ENCODE assay signal across 10 cellular contexts in genomic region chr19:34964598-34964997, GRCh38. TPM values are rescaled to one million over a fixed set of nuclear protein-coding genes. Genes with fewer than 3 reads are reported as not detected.
DNase-seq lines count a peak whose midpoint lies in the region; TF ChIP-seq lines count a peak whose summit lies in the region.
"Had no signal": no experiment of that assay in that cellular context is flagged by ENCODE, and none has a peak within 500 bp of the region (broad histone marks: within the 10 kb centered on the region; RNA-seq: fewer than 3 reads in every experiment).

No MANE protein-coding gene starts in this region.

- no peak for DNase-seq in T-helper 2 cell treated with Interferon-gamma antibody and Interleukin-4, amounts not matched to agents 5 μg/mL and 100 μg/mL, for 36 hours (ENCODE audit: low spot score)
- DNase-seq in T-helper 2 cell, result no peak
- no peak for DNase-seq in fibroblast of the aortic adventitia (ENCODE audit: low read depth)
- DNase-seq in retinal pigment epithelial cell (ENCODE audit: low read depth), result no peak
- no peak for DNase-seq in sigmoid colon
- DNase-seq in NCI-H510A (lab: John Stamatoyannopoulos, UW), result no peak
- no peak for DNase-seq in SHP77 (lab: John Stamatoyannopoulos, UW)
- DNase-seq: GOT3 had no signal

- H3K4me3 Mint-ChIP-seq in T-helper 2 cell treated with Interferon-gamma antibody and Interleukin-4, amounts not matched to agents 5 μg/mL and 100 μg/mL, for 36 hours, result peak overlapping the region; percentile 73

- H3K27ac Mint-ChIP-seq in T-helper 2 cell treated with Interferon-gamma antibody and Interleukin-4, amounts not matched to agents 5 μg/mL and 100 μg/mL, for 36 hours, result no peak overlapping the region

- H4K20me1 ChIP-seq in SU-DHL-6 (ENCODE audit: low read depth, low read length), result no peaks in the 10 kb centered on the region

- no peaks in the 10 kb centered on the region for H3F3A ChIP-seq in SU-DHL-6 (ENCODE audit: insufficient read depth)

- no peak overlapping the region for H2AFZ ChIP-seq in SU-DHL-6 (ENCODE audit: low read depth, low read length, severe bottlenecking)

- no peak for TF ChIP-seq POLR2A in sigmoid colon (IDR thresholded peaks at IDR 0.05)

- peaks cover 25% of the 10 kb centered on the region for H3K4me1 Mint-ChIP-seq in T-helper 2 cell treated with Interferon-gamma antibody and Interleukin-4, amounts not matched to agents 5 μg/mL and 100 μg/mL, for 36 hours (ENCODE audit: low read depth)

- no peaks in the 10 kb centered on the region for H3K27me3 ChIP-seq in SU-DHL-6 (ENCODE audit: low read length)
- H3K27me3 ChIP-seq in sigmoid colon, result no peaks in the 10 kb centered on the region
- H3K27me3 ChIP-seq: pancreas had no signal

- peaks cover 42% of the 10 kb centered on the region for H3K36me3 Mint-ChIP-seq in T-helper 2 cell treated with Interferon-gamma antibody and Interleukin-4, amounts not matched to agents 5 μg/mL and 100 μg/mL, for 36 hours (ENCODE audit: low read depth)

- no peak overlapping the region for H3K4me3 ChIP-seq in SU-DHL-6 (ENCODE audit: insufficient read depth, low read length, poor library complexity, severe bottlenecking)
- H3K4me3 ChIP-seq in fibroblast of the aortic adventitia (ENCODE audit: low read depth, low read length), result peak overlapping the region; percentile 83
- peak overlapping the region; percentile 70 for H3K4me3 ChIP-seq in retinal pigment epithelial cell (ENCODE audit: low read length)
- peak overlapping the region in 2 of 4 donors; percentile 90 to 99 for H3K4me3 ChIP-seq in sigmoid colon

- no peaks in the 10 kb centered on the region for H3K9me2 ChIP-seq in SU-DHL-6 (replicated peaks; ENCODE audit: insufficient read depth, low read length)

- no peak overlapping the region for H3K9ac ChIP-seq in SU-DHL-6 (ENCODE audit: low read length)

- H3K9me3 Mint-ChIP-seq in T-helper 2 cell treated with Interferon-gamma antibody and Interleukin-4, amounts not matched to agents 5 μg/mL and 100 μg/mL, for 36 hours, result peaks cover 61% of the 10 kb centered on the region

- no peaks in the 10 kb centered on the region for H3K27me3 Mint-ChIP-seq in T-helper 2 cell treated with Interferon-gamma antibody and Interleukin-4, amounts not matched to agents 5 μg/mL and 100 μg/mL, for 36 hours (ENCODE audit: low read depth)

- intact Hi-C loops in sigmoid colon (cut with DNase I), result no loop called here

- H3K9me3 ChIP-seq in SU-DHL-6 (ENCODE audit: insufficient read depth, low read length), result peaks cover 19% of the 10 kb centered on the region; the same call in 1 of the 2 replicates
- H3K9me3 ChIP-seq in sigmoid colon, result peaks cover 2 to 5% (median 4%) of the 10 kb centered on the region in 4 donors
- H3K9me3 ChIP-seq: pancreas had no signal

- TF ChIP-seq CTCF in SU-DHL-6 (IDR thresholded peaks at IDR 0.05; ENCODE audit: insufficient read depth, low read length, poor library complexity, severe bottlenecking), result no peak
- TF ChIP-seq CTCF in fibroblast of the aortic adventitia (IDR thresholded peaks at IDR 0.05; ENCODE audit: insufficient read depth, low read length), result no peak
- TF ChIP-seq CTCF in retinal pigment epithelial cell (conservative IDR thresholded peaks at IDR 0.05; ENCODE audit: low read depth, low read length), result no peak
- TF ChIP-seq CTCF in sigmoid colon (IDR thresholded peaks at IDR 0.05), result no peak

- H3K36me3 ChIP-seq in SU-DHL-6 (ENCODE audit: low read length), result peaks cover 3% of the 10 kb centered on the region
- peaks cover 6 to 15% (median 8%) of the 10 kb centered on the region in 4 donors for H3K36me3 ChIP-seq in sigmoid colon

- no peaks in the 10 kb centered on the region for H3K79me2 ChIP-seq in SU-DHL-6 (ENCODE audit: insufficient read depth, low read length)

- H3K4me2 ChIP-seq in SU-DHL-6 (ENCODE audit: low read depth, low read length, poor library complexity, severe bottlenecking), result peak overlapping the region; percentile 65

- H3K27ac ChIP-seq in SU-DHL-6 (ENCODE audit: low read depth, low read length) (no peak overlapping the region), sigmoid colon (peak overlapping the region in 1 of 4 donors; percentile 73)

- H3K4me1 ChIP-seq in sigmoid colon, result peaks cover 0 to 29% (median 18%) of the 10 kb centered on the region in 4 donors

- TF ChIP-seq EP300 in sigmoid colon (IDR thresholded peaks at IDR 0.05), result no peak

- 52 to 64% methylated on average over 6 of the region's 6 CpGs for WGBS in sigmoid colon, 2 donors

RNA-seq across cellular contexts. Expression of gene ZNF792, which starts 0.6 kb away (rescaled TPM):
- total RNA-seq in fibroblast of the aortic adventitia (ENCODE audit: low replicate concordance) (1.7 and 3.0 TPM in 2 replicates), sigmoid colon (1 to 10 TPM; 3.1 to 6.4 (median 4.2) TPM)
- polyA plus RNA-seq in sigmoid colon, result 1 to 10 TPM; 1.4 to 3.0 (median 1.8) TPM

RNA-seq across cellular contexts. Expression of gene GRAMD1A, which starts 35.5 kb away (rescaled TPM):
- total RNA-seq in fibroblast of the aortic adventitia (ENCODE audit: low replicate concordance), result 25.1 and 27.0 TPM in 2 replicates
- total RNA-seq in sigmoid colon, result 10 to 100 TPM; 27.1 to 58.9 (median 43.0) TPM
- 10 to 100 TPM in 2 of 3 donors, 1 to 10 TPM in 1; 5.1 to 41.1 (median 12.0) TPM for polyA plus RNA-seq in sigmoid colon

RNA-seq across cellular contexts. Expression of gene ZNF30, which starts 37.9 kb away (rescaled TPM):
- total RNA-seq in fibroblast of the aortic adventitia (ENCODE audit: low replicate concordance) (1.9 and 4.2 TPM in 2 replicates), sigmoid colon (1 to 10 TPM; 1.7 to 3.9 (median 1.9) TPM)
- polyA plus RNA-seq in sigmoid colon, result 1 to 10 TPM in 1 of 3 donors, under 1 TPM in 2; 0.46 to 1.8 (median 0.60) TPM
